Comparison of ENCODE assay signal across 28 cellular contexts in the genomic region with DNA sequence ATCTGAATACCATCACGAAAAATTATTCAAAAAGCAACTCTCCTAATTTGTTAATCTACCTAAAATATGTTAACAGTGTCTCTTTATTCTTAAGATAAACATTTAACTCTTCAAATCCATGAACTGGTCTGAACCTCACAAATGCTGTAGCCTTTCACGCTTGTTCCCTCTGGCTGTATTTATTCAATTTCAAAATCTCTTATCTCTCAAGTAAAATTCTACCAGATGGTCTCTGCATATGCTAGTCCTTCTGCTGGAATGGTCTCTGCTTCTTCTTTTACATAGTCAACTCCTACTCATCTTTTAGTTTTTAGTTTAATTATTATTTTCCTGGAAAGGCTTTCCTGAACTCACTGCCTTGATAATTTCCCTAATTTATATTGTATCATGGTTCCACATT.
"Had no signal": no experiment of that assay in that cellular context is flagged by ENCODE, and none has a peak within 500 bp of the region (broad histone marks: within the 10 kb centered on the region; RNA-seq: fewer than 3 reads in every experiment).

No MANE protein-coding gene starts in this region.

- H3K4me1 ChIP-seq: left lung, lower lobe of right lung, pancreas, prostate gland, stomach, testis, thyroid gland, transverse colon, upper lobe of left lung, vagina had no signal

- H3K36me3 ChIP-seq: left lung, lower lobe of right lung, pancreas, prostate gland, stomach, thyroid gland, transverse colon, upper lobe of left lung, vagina had no signal

- H3K27me3 ChIP-seq: left lung, stomach, testis, thyroid gland, transverse colon, upper lobe of left lung, vagina had no signal

- H3K27ac ChIP-seq: left lung, lower lobe of right lung, pancreas, prostate gland, skin epidermis, stomach, testis, thyroid gland, transverse colon, upper lobe of left lung, vagina had no signal

- H3K9me3 ChIP-seq: left lung, lower lobe of right lung, pancreas, prostate gland, stomach, testis, thyroid gland, transverse colon, upper lobe of left lung, vagina had no signal

- ATAC-seq: left colon; left lung; lower lobe of right lung; naive thymus-derived CD8-positive, alpha-beta T cell; pancreas; right cardiac atrium; sciatic nerve; stimulated activated naive B cell treated with anti-CD40 and anti-IgM and Interleukin-4, amounts not matched to agents 10 μg/mL and 1 μg/mL and 100 μg/mL, for 72 hours; stimulated activated naive CD8-positive, alpha-beta T cell treated with anti-CD3 and anti-CD28 coated beads, Interleukin-15, Interleukin-2, amounts not matched to agents 100 U/mL and 50 U/mL, for 24 hours had no signal

- H3K4me3 ChIP-seq: left lung, lower lobe of right lung, pancreas, prostate gland, skin epidermis, stomach, testis, thyroid gland, transverse colon, upper lobe of left lung, vagina had no signal

- DNase-seq: immature natural killer cell; kidney; left colon; left lung; lower lobe of right lung; mammary epithelial cell; mesenchymal stem cell; naive thymus-derived CD8-positive, alpha-beta T cell; nucleus accumbens; pancreas; posterior cingulate gyrus; retina; right cardiac atrium; stimulated activated CD4-positive, alpha-beta T cell treated with anti-CD3 and anti-CD28 coated beads, Interleukin-12 subunit alpha, Interleukin-12 subunit beta, amount 100 ng/mL, for 4 hours; stimulated activated CD4-positive, alpha-beta T cell treated with anti-CD3 and anti-CD28 coated beads, Interleukin-15, amount 100 ng/mL, for 24 hours; stimulated activated CD4-positive, alpha-beta T cell treated with anti-CD3 and anti-CD28 coated beads, Interleukin-2, amount 100 ng/mL, for 24 hours; stimulated activated CD4-positive, alpha-beta T cell treated with anti-CD3 and anti-CD28 coated beads, Interleukin-4, amount 100 ng/mL, for 1 hour; stimulated activated naive B cell treated with anti-CD40 and anti-IgM and Interleukin-4, amounts not matched to agents 10 μg/mL and 1 μg/mL and 100 μg/mL, for 72 hours; stimulated activated naive CD8-positive, alpha-beta T cell treated with anti-CD3 and anti-CD28 coated beads, Interleukin-15, Interleukin-2, amounts not matched to agents 100 U/mL and 50 U/mL, for 24 hours; stomach; testis; thyroid gland; transverse colon; upper lobe of left lung had no signal
